8 cellular contexts compared by ENCODE assay signal in the genomic region with DNA sequence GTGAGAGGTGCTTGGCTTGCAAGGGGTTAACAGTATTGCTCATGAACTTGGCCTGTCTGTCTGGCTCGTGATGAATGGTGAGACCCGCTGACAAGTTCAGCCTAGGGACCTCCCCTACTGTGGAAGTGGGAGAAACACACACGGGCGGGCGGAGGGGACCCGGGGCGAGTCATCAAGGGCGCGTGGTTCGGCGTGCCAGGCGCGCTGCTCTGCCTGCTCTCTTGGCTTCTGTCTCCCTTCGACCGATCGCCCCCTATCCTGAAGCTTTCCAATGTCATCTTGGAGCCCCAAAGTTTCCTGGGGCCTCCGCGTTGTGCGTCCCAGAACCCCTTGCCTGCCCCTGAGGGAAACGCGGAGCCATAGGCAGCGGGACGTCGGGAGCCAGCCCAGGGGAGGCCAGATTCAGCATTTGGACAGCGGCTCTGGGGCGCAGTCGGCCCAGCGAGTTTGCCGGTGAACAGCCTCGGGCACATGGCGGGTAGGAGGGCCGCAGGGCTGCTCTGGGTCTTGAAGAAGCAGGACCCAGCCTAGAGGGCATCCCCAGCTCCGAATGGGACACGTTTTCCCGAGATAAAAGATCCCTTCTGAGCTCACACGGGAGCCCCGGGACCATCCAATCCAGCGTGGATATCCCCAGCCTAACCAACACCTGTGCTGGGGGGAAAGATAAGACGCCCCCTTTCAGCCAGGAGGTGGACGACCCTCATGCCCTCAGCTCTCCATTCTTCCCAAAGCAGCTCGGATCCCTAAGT. TPM values are rescaled to one million over a fixed set of nuclear protein-coding genes. Genes with fewer than 3 reads are reported as not detected.
DNase-seq lines count a peak whose midpoint lies in the region; ATAC-seq and TF ChIP-seq lines count a peak whose summit lies in the region.

No MANE protein-coding gene starts in this region.

- peak; percentile 63 for ATAC-seq in foreskin keratinocyte
- ATAC-seq in GM19324 (IDR thresholded peaks at IDR 0.05; ENCODE audit: low FRiP score, unreplicated experiment) = no peak

- H3K27me3 ChIP-seq in cardiac muscle cell (peaks cover 100% of the 10 kb centered on the region), foreskin keratinocyte (peaks cover 100% of the 10 kb centered on the region)

- H3K9me3 ChIP-seq in cardiac muscle cell (ENCODE audit: low read depth) = no peaks in the 10 kb centered on the region

- DNase-seq in cardiac muscle cell (ENCODE audit: low read depth in 1 of 2, low spot score in 1 of 2) (peak; percentile 75 to 92), cardiac septum (ENCODE audit: low spot score) (no peak), RPMI7951 (ENCODE audit: low read depth) (peak; percentile 49), foreskin keratinocyte (no peak), renal cortical epithelial cell (ENCODE audit: low read depth) (peak; percentile 19), NCI-H345 (lab: John Stamatoyannopoulos, UW) (no peak)
- peak; percentile 36 for DNase-seq in activated T-helper 9 cell treated with anti-CD3 and anti-CD28 coated beads, Interleukin-2, amount 50 U/mL, for 16 hours (ENCODE audit: low read depth)

- no peaks in the 10 kb centered on the region for H3K36me3 ChIP-seq in cardiac muscle cell

- no peaks in the 10 kb centered on the region for H3K4me1 ChIP-seq in cardiac muscle cell (ENCODE audit: low read depth)
- no peaks in the 10 kb centered on the region for H3K4me1 ChIP-seq in foreskin keratinocyte

- H3K27ac ChIP-seq in cardiac muscle cell (no peak overlapping the region), foreskin keratinocyte (no peak overlapping the region)

- intact Hi-C loops in cardiac septum (cut with DNase I) = loop anchor here (5.0 kb wide), 1 partner anchor 56 kb away; no protein-coding TSS in a partner anchor

- H3K4me3 ChIP-seq in cardiac muscle cell = no peak overlapping the region

- no peak for TF ChIP-seq CTCF in cardiac muscle cell (IDR thresholded peaks at IDR 0.05; ENCODE audit: low read depth, low read length)
- TF ChIP-seq CTCF in foreskin keratinocyte (conservative IDR thresholded peaks at IDR 0.05) = no peak

RNA-seq across cellular contexts. Expression of a gene that starts 27.0 kb away (rescaled TPM):
- total RNA-seq in cardiac muscle cell (56.2 and 63.9 TPM in 2 replicates), cardiac septum (49.4 TPM), foreskin keratinocyte (47.8 and 50.5 TPM in 2 replicates), renal cortical epithelial cell (90.6 and 105 TPM in 2 replicates)
- polyA plus RNA-seq in cardiac muscle cell (47.3 and 53.5 TPM in 2 replicates), foreskin keratinocyte (30.7 and 39.1 TPM in 2 replicates)
- 47.9 and 51.9 TPM in 2 replicates for total RNA-seq in RPMI7951 (2014; rRNA removed; shearing (Covaris generic))

Comparison
In these comparisons a context has a peak if more than half of its experiments do, and no peak if none do; other contexts are left out.
1. DNase-seq: peak in cardiac muscle cell (2 of 2), RPMI7951 (single experiment), activated T-helper 9 cell treated with anti-CD3 and anti-CD28 coated beads, Interleukin-2, amount 50 U/mL, for 16 hours (single experiment) and renal cortical epithelial cell (single experiment); none in cardiac septum (single experiment), foreskin keratinocyte (0 of 2) and NCI-H345 (single experiment).